In genomic region chr10:102432162-102432950, GRCh38 we compare ENCODE assay signal across 8 cellular contexts. TPM values are rescaled to one million over a fixed set of nuclear protein-coding genes. Genes with fewer than 3 reads are reported as not detected.
A peak's percentile ranks its signal among the peaks of the same experiment; 100 is the strongest.
DNase-seq lines count a peak whose midpoint lies in the region; ATAC-seq and FAIRE-seq lines count a peak whose summit lies in the region.

Gene CUEDC2, minus strand, starts transcription at chr10:102432574. Its CDS starts 7,386 bp downstream, at chr10:102425188.

- H3K9me3 Mint-ChIP-seq in activated T-cell treated with anti-CD3 and anti-CD28 coated beads, Interleukin-2, amount 50 U/mL, for 72 hours: no peaks in the 10 kb centered on the region
- no peaks in the 10 kb centered on the region for H3K9me3 Mint-ChIP-seq in stimulated activated effector memory CD8-positive, alpha-beta T cell treated with anti-CD3 and anti-CD28 coated beads, Interleukin-12 subunit alpha, Interleukin-12 subunit beta, amount 100 ng/mL, for 72 hours

- H3K36me3 Mint-ChIP-seq in activated T-cell treated with anti-CD3 and anti-CD28 coated beads, Interleukin-2, amount 50 U/mL, for 72 hours (ENCODE audit: insufficient read depth in 2 of 2): peaks cover 6% of the 10 kb centered on the region in 2 donors
- H3K36me3 Mint-ChIP-seq in stimulated activated effector memory CD8-positive, alpha-beta T cell treated with anti-CD3 and anti-CD28 coated beads, Interleukin-12 subunit alpha, Interleukin-12 subunit beta, amount 100 ng/mL, for 72 hours: peaks cover 14% of the 10 kb centered on the region

- peak within 1 kb of the TSS; percentile 84 to 96 for H3K4me3 Mint-ChIP-seq in activated T-cell treated with anti-CD3 and anti-CD28 coated beads, Interleukin-2, amount 50 U/mL, for 72 hours
- H3K4me3 Mint-ChIP-seq in stimulated activated effector memory CD8-positive, alpha-beta T cell treated with anti-CD3 and anti-CD28 coated beads, Interleukin-12 subunit alpha, Interleukin-12 subunit beta, amount 100 ng/mL, for 72 hours: peak within 1 kb of the TSS; percentile 90

- H3K9me3 ChIP-seq in KOPT-K1 (ENCODE audit: insufficient read depth, low read length, poor library complexity, severe bottlenecking): no peaks in the 10 kb centered on the region

- no peaks in the 10 kb centered on the region for H3K27me3 Mint-ChIP-seq in activated T-cell treated with anti-CD3 and anti-CD28 coated beads, Interleukin-2, amount 50 U/mL, for 72 hours (ENCODE audit: low read depth)

- ATAC-seq in GM21786 (IDR thresholded peaks at IDR 0.05; ENCODE audit: unreplicated experiment) (peak; percentile 89), esophagus mucosa (peak; percentile 95)
- ATAC-seq in activated T-cell treated with anti-CD3 and anti-CD28 coated beads, Interleukin-2, amount 50 U/mL, for 72 hours (replicated peaks in 1 of 2): peak; percentile 95
- peak; percentile 96 for ATAC-seq in stimulated activated effector memory CD8-positive, alpha-beta T cell treated with anti-CD3 and anti-CD28 coated beads, Interleukin-12 subunit alpha, Interleukin-12 subunit beta, amount 100 ng/mL, for 72 hours

- H3K36me3 ChIP-seq in KOPT-K1 (ENCODE audit: insufficient read depth, low read length): no peaks in the 10 kb centered on the region

- DNase-seq in DMS79 treated with DMSO at 0.1 percent for 48 hours (lab: John Stamatoyannopoulos, UW): peak; percentile 83
- DNase-seq in RCC 7860 (ENCODE audit: low spot score): peak; percentile 90
- DNase-seq in activated T-cell treated with anti-CD3 and anti-CD28 coated beads, Interleukin-2, amount 50 U/mL, for 72 hours: peak; percentile 97 to 99
- peak; percentile 98 for DNase-seq in myocyte (ENCODE audit: low read depth)
- DNase-seq in stimulated activated effector memory CD8-positive, alpha-beta T cell treated with anti-CD3 and anti-CD28 coated beads, Interleukin-12 subunit alpha, Interleukin-12 subunit beta, amount 100 ng/mL, for 72 hours (ENCODE audit: low spot score in 2 of 2): peak; percentile 95 to 100

- peak; percentile 77 for FAIRE-seq in RCC 7860 (lab: Jason Lieb, UNC)

- H3K27ac Mint-ChIP-seq in activated T-cell treated with anti-CD3 and anti-CD28 coated beads, Interleukin-2, amount 50 U/mL, for 72 hours: peak within 1 kb of the TSS; percentile 96
- H3K27ac Mint-ChIP-seq in stimulated activated effector memory CD8-positive, alpha-beta T cell treated with anti-CD3 and anti-CD28 coated beads, Interleukin-12 subunit alpha, Interleukin-12 subunit beta, amount 100 ng/mL, for 72 hours: peak within 1 kb of the TSS; percentile 95

- H3K27ac ChIP-seq in KOPT-K1 (ENCODE audit: low read depth, low read length, poor library complexity, severe bottlenecking): peak within 1 kb of the TSS; percentile 92

- H3K4me1 Mint-ChIP-seq in activated T-cell treated with anti-CD3 and anti-CD28 coated beads, Interleukin-2, amount 50 U/mL, for 72 hours (ENCODE audit: low read depth): peaks cover 59% of the 10 kb centered on the region
- peaks cover 64% of the 10 kb centered on the region for H3K4me1 Mint-ChIP-seq in stimulated activated effector memory CD8-positive, alpha-beta T cell treated with anti-CD3 and anti-CD28 coated beads, Interleukin-12 subunit alpha, Interleukin-12 subunit beta, amount 100 ng/mL, for 72 hours

RNA-seq across cellular contexts. Expression of gene CUEDC2, which starts in this region (rescaled TPM):
- 10 to 100 TPM; 78.7 to 79.5 TPM for total RNA-seq in activated T-cell treated with anti-CD3 and anti-CD28 coated beads, Interleukin-2, amount 50 U/mL, for 72 hours
- total RNA-seq in esophagus mucosa (23.7 TPM), myocyte (73.3 and 93.3 TPM in 2 replicates)
- polyA plus RNA-seq in myocyte (2012): 83.8 TPM

Comparison
In these comparisons a context has a peak if more than half of its experiments do, and no peak if none do; other contexts are left out.
1. Peak in every context shown above with its lines: DNase-seq, ATAC-seq and H3K27ac ChIP-seq.